ENCODE assay signal across 23 cellular contexts in the genomic region with DNA sequence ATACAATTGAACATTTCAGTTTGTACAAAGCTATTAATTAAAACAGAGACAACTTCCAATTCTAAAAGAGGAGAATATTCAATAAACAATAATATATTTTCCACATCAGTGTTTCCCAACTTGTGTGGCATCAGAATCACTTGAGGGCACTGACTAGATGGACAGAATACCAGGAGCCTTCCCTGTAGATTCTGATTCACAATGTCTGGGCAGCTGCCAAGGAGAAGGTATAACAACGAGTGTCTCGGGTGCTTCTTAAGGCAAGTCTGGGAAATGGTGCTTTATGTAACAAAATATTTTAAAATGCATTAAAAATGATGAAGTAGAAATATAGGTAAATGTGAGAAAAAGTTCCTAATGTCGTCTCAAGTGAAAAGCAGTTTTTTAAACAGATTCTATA. TPM values are rescaled to one million over a fixed set of nuclear protein-coding genes. Genes with fewer than 3 reads are reported as not detected.
"Had no signal": no experiment of that assay in that cellular context is flagged by ENCODE, and none has a peak within 500 bp of the region (broad histone marks: within the 10 kb centered on the region; RNA-seq: fewer than 3 reads in every experiment).

No MANE protein-coding gene starts in this region.

- H3K9me3 ChIP-seq: heart left ventricle, left lung, psoas muscle, transverse colon had no signal

- DNase-seq: activated CD4-positive, alpha-beta T cell treated with anti-CD3 and anti-CD28 coated beads for 36 hours; activated CD8-positive, alpha-beta memory T cell treated with anti-CD3 and anti-CD28 coated beads, Interleukin-2, amount 50 U/mL, for 4 hours; activated CD8-positive, alpha-beta T cell treated with anti-CD3 and anti-CD28 coated beads for 36 hours; activated gamma-delta T cell treated with Interleukin-2 at 50 U/mL for 16 hours; activated naive CD8-positive, alpha-beta T cell treated with anti-CD3 and anti-CD28 coated beads for 36 hours; activated T-cell treated with anti-CD3 and anti-CD28 coated beads, Interleukin-2, amount 50 U/mL, for 72 hours; aorta; caudate nucleus; cortex of kidney; effector memory CD8-positive, alpha-beta T cell; erythroblast; heart left ventricle; islet precursor cell; left lung; mesenchymal stem cell; psoas muscle; stimulated activated CD4-positive, alpha-beta T cell treated with anti-CD3 and anti-CD28 coated beads, Interleukin-2, amount 100 ng/mL, for 24 hours; stimulated activated naive CD4-positive, alpha-beta T cell; substantia nigra; T1000; transverse colon; WERI-Rb-1 had no signal

- H3K36me3 ChIP-seq: WERI-Rb-1 had no signal

- H3K27ac ChIP-seq: heart left ventricle, left lung, psoas muscle, transverse colon, WERI-Rb-1 had no signal

- H3K27me3 ChIP-seq: heart left ventricle, left lung, transverse colon had no signal

- H3K4me1 ChIP-seq: heart left ventricle, left lung, psoas muscle, transverse colon had no signal

- H3K4me3 ChIP-seq: heart left ventricle, left lung, psoas muscle, transverse colon had no signal

RNA-seq across cellular contexts. Expression of a gene that starts 38.1 kb away (rescaled TPM):
- polyA plus RNA-seq: neural cell had no signal
